20 cellular contexts compared by ENCODE assay signal in genomic region chr18:67301592-67301991, GRCh38.
DNase-seq lines count a peak whose midpoint lies in the region; ATAC-seq, FAIRE-seq and TF ChIP-seq lines count a peak whose summit lies in the region.
"Had no signal": no experiment of that assay in that cellular context is flagged by ENCODE, and none has a peak within 500 bp of the region (broad histone marks: within the 10 kb centered on the region; RNA-seq: fewer than 3 reads in every experiment).

No MANE protein-coding gene starts in this region.

- dilution Hi-C loops in keratinocyte (cut with MboI; ENCODE audit: extremely low pct_ligation_motif_present, low sequenced_read_pairs): no loop called here

- H3K36me3 Mint-ChIP-seq in CD8-positive, alpha-beta T cell: peaks cover 7% of the 10 kb centered on the region

- H3K79me2 ChIP-seq in keratinocyte (ENCODE audit: control insufficient read depth, insufficient read depth, low read length): no peaks in the 10 kb centered on the region

- no peaks in the 10 kb centered on the region for H3K27me3 Mint-ChIP-seq in CD8-positive, alpha-beta T cell (ENCODE audit: low read depth)

- no peak for TF ChIP-seq EP300 in sigmoid colon (IDR thresholded peaks at IDR 0.05)

- H3K27me3 ChIP-seq in CD8-positive, alpha-beta T cell (ENCODE audit: insufficient read depth, low read length): no peaks in the 10 kb centered on the region
- no peaks in the 10 kb centered on the region for H3K27me3 ChIP-seq in adipocyte (replicated peaks; ENCODE audit: control insufficient read depth, insufficient read depth, low read length)
- no peaks in the 10 kb centered on the region for H3K27me3 ChIP-seq in keratinocyte (ENCODE audit: control insufficient read depth, extremely low read depth, insufficient read depth, low read length)
- H3K27me3 ChIP-seq in sigmoid colon: no peaks in the 10 kb centered on the region
- H3K27me3 ChIP-seq: BE2C, cardiac muscle cell, heart left ventricle, Peyer's patch, tibial artery had no signal

- TF ChIP-seq CTCF in CD8-positive, alpha-beta T cell (IDR thresholded peaks at IDR 0.05): no peak
- TF ChIP-seq CTCF in keratinocyte (optimal IDR thresholded peaks at IDR 0.05 in 1 of 3, IDR thresholded peaks at IDR 0.05 in 1 of 3, conservative IDR thresholded peaks at IDR 0.05 in 1 of 3; ENCODE audit: extremely low read depth in 1 of 3, insufficient read depth in 2 of 3, low read length in 3 of 3) (no peak), sigmoid colon (IDR thresholded peaks at IDR 0.05) (no peak)

- intact Hi-C loops in CD8-positive, alpha-beta T cell (cut with DNase I, micrococcal nuclease): no loop called here
- intact Hi-C loops in left colon (cut with DNase I, micrococcal nuclease) (no loop called here), sigmoid colon (cut with DNase I) (no loop called here)

- 86 to 91% methylated on average over 1 of the region's 1 CpG for WGBS in sigmoid colon, 2 donors

- H3K27ac Mint-ChIP-seq in CD8-positive, alpha-beta T cell: peak overlapping the region; percentile 79

- TF ChIP-seq POLR2A in sigmoid colon (IDR thresholded peaks at IDR 0.05): no peak

- POLR2A ChIA-PET in CD8-positive, alpha-beta T cell (lab: Charles Lee): no interaction called here

- peaks cover 6% of the 10 kb centered on the region for H3K4me1 ChIP-seq in CD8-positive, alpha-beta T cell (ENCODE audit: insufficient read depth, low read length)
- H3K4me1 ChIP-seq in adipocyte (ENCODE audit: control insufficient read depth, insufficient read depth, low read length): peaks cover 5% of the 10 kb centered on the region
- no peaks in the 10 kb centered on the region for H3K4me1 ChIP-seq in keratinocyte (ENCODE audit: control insufficient read depth, extremely low read depth, insufficient read depth, low read length)
- H3K4me1 ChIP-seq in sigmoid colon: peaks cover 0 to 3% (median 0%) of the 10 kb centered on the region in 4 donors
- H3K4me1 ChIP-seq: BE2C, heart left ventricle, Peyer's patch, prostate gland had no signal

- H3K9me3 Mint-ChIP-seq in CD8-positive, alpha-beta T cell: peaks cover 11% of the 10 kb centered on the region

- H3K4me3 Mint-ChIP-seq in CD8-positive, alpha-beta T cell: peak overlapping the region; percentile 40
- H3K4me3 Mint-ChIP-seq: T-helper 1 cell treated with Interleukin-12 subunit alpha and Interleukin-12 subunit beta and Interleukin-4 antibody, amounts not matched to agents 30 μg/mL and 1 μg/mL, for 36 hours had no signal

- H3K36me3 ChIP-seq in CD8-positive, alpha-beta T cell (ENCODE audit: insufficient read depth, low read length): no peaks in the 10 kb centered on the region
- H3K36me3 ChIP-seq in adipocyte (ENCODE audit: control insufficient read depth, insufficient read depth, low read length, severe bottlenecking) (no peaks in the 10 kb centered on the region), keratinocyte (ENCODE audit: control insufficient read depth in 2 of 2, extremely low read depth in 1 of 2, insufficient read depth in 2 of 2, low read length in 2 of 2) (no peaks in the 10 kb centered on the region), sigmoid colon (no peaks in the 10 kb centered on the region)
- H3K36me3 ChIP-seq: BE2C, cardiac muscle cell, heart left ventricle, Peyer's patch, prostate gland, tibial artery had no signal

- H3K27ac ChIP-seq in CD8-positive, alpha-beta T cell (ENCODE audit: low read depth, low read length): no peak overlapping the region
- H3K27ac ChIP-seq in keratinocyte (ENCODE audit: control insufficient read depth, insufficient read depth, low read length): no peak overlapping the region
- H3K27ac ChIP-seq in sigmoid colon: no peak overlapping the region
- H3K27ac ChIP-seq: cardiac muscle cell, heart left ventricle, Peyer's patch, prostate gland, tibial artery had no signal

- peak overlapping the region; percentile 25 for H3K4me3 ChIP-seq in CD8-positive, alpha-beta T cell (ENCODE audit: low read depth, low read length)
- peak overlapping the region; percentile 64 for H3K4me3 ChIP-seq in adipocyte (ENCODE audit: low read length)
- H3K4me3 ChIP-seq in keratinocyte (ENCODE audit: control insufficient read depth in 2 of 3, extremely low read depth in 1 of 3, insufficient read depth in 2 of 3, low read depth in 1 of 3, low read length in 3 of 3): no peak overlapping the region
- H3K4me3 ChIP-seq in sigmoid colon: no peak overlapping the region
- H3K4me3 ChIP-seq: cardiac muscle cell, heart left ventricle, Peyer's patch, prostate gland, tibial artery had no signal

- peaks cover 12% of the 10 kb centered on the region for H3K9me3 ChIP-seq in CD8-positive, alpha-beta T cell (ENCODE audit: low read length)
- no peaks in the 10 kb centered on the region for H3K9me3 ChIP-seq in adipocyte (ENCODE audit: control insufficient read depth, low read length)
- H3K9me3 ChIP-seq in keratinocyte (ENCODE audit: control insufficient read depth, low read depth, low read length): no peaks in the 10 kb centered on the region
- H3K9me3 ChIP-seq in sigmoid colon: no peaks in the 10 kb centered on the region
- H3K9me3 ChIP-seq: BE2C, prostate gland had no signal

- ATAC-seq in CD8-positive, alpha-beta T cell: peak; percentile 29
- ATAC-seq in HG03280 (IDR thresholded peaks at IDR 0.05; ENCODE audit: unreplicated experiment) (no peak), left colon (no peak)
- ATAC-seq: heart left ventricle had no signal

- DNase-seq in CD8-positive, alpha-beta T cell: no peak
- DNase-seq in LHCN-M2 (ENCODE audit: low read depth) (peak; percentile 43), adipocyte (ENCODE audit: low read depth) (no peak), keratinocyte (ENCODE audit: low read depth, low spot score) (no peak), left colon (no peak), sigmoid colon (no peak), NCI-H146 (lab: John Stamatoyannopoulos, UW) (no peak)
- DNase-seq: BE2C, heart left ventricle, KBM-7, kidney glomerular epithelial cell, NCI-H187, NCI-H526 treated with DMSO at 0.1 percent for 48 hours, Peyer's patch, tibial artery had no signal

- H3K4me2 ChIP-seq in keratinocyte (ENCODE audit: control insufficient read depth, extremely low read depth, insufficient read depth, low read depth, low read length): no peak overlapping the region

- H2AFZ ChIP-seq in keratinocyte (ENCODE audit: control insufficient read depth, low read length): peak overlapping the region; percentile 72

- H3K4me1 Mint-ChIP-seq in CD8-positive, alpha-beta T cell (ENCODE audit: low read depth): peaks cover 16% of the 10 kb centered on the region

- CTCF ChIA-PET in CD8-positive, alpha-beta T cell (lab: Charles Lee): no interaction called here

- H4K20me1 ChIP-seq in keratinocyte (ENCODE audit: control insufficient read depth, extremely low read depth, insufficient read depth, low read length): no peaks in the 10 kb centered on the region

- H3K9me1 ChIP-seq in keratinocyte (ENCODE audit: control insufficient read depth, extremely low read depth, insufficient read depth, low read length): no peaks in the 10 kb centered on the region

- no peak for FAIRE-seq in keratinocyte (lab: Jason Lieb, UNC)
- FAIRE-seq: endometrium had no signal

- H3K9ac ChIP-seq in adipocyte (ENCODE audit: low read length): peak overlapping the region; percentile 44
- no peak overlapping the region for H3K9ac ChIP-seq in keratinocyte (ENCODE audit: control insufficient read depth, extremely low read depth, insufficient read depth, low read length)

Comparison
In these comparisons a context has a peak if more than half of its experiments do, and no peak if none do; other contexts are left out.
1. H3K4me3 ChIP-seq: peak in CD8-positive, alpha-beta T cell (single experiment) and adipocyte (single experiment); none in keratinocyte (0 of 3) and sigmoid colon (0 of 4).